8 cellular contexts compared by ENCODE assay signal in the genomic region with DNA sequence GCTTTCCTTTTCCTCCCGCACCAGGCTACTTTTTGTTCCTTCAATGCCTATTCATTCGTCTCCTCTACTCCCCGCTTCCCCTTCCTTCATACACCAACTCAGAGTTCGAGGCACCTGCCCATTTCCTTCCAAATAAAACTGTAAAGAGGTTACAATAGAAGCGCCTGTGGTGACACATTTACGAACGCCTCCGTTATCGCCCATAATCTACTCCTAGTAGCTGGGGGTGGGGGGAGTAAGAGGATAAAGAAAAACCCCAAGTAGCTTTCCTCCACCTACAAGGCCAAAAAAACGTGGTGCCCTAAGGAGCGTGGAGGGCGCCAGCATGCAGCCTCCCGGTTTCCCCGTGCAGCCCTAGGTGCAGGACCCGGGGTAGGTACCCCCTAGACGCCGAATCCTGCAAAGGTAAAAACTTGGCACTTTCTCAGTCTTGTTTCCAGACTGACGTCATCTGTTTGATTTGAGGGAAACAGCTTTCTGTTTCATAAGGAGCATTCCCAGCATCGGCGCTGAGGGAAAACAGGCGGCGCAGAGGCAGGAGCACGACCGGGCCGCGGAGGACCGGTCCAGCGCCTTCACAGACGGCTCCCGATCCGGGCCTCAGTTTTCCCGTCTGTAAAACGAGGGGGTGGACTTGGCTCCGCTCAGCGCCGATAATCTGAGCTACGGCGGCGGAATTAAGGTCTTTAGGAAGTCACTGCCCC. TPM values are rescaled to one million over a fixed set of nuclear protein-coding genes. Genes with fewer than 3 reads are reported as not detected.
DNase-seq lines count a peak whose midpoint lies in the region; ATAC-seq, FAIRE-seq and TF ChIP-seq lines count a peak whose summit lies in the region.

No MANE protein-coding gene starts in this region.

- no peaks in the 10 kb centered on the region for H3K27me3 Mint-ChIP-seq in T-cell

- peaks cover 1% of the 10 kb centered on the region; the same call in 1 of the 2 replicates for H3K36me3 ChIP-seq in BJ (ENCODE audit: control insufficient read depth, insufficient read depth, low read length)
- peaks cover 3% of the 10 kb centered on the region for H3K36me3 ChIP-seq in brain microvascular endothelial cell (replicated peaks)
- peaks cover 0 to 23% (median 9%) of the 10 kb centered on the region in 6 donors for H3K36me3 ChIP-seq in spleen

- CTCF ChIA-PET in BJ (lab: Yijun Ruan, JAX): interaction anchor here (0.6 to 13.5 kb wide), 8 partner anchors 11 to 481 kb away, joined by 3 to 219 read pairs (median 4); no protein-coding TSS in a partner anchor
- CTCF ChIA-PET in T-cell (lab: Charles Lee): interaction anchor here (0.5 to 3.1 kb wide), 11 partner anchors 10 to 966 kb away, joined by 3 to 45 read pairs (median 4); a partner anchor contains a TSS

- in situ Hi-C loops in brain microvascular endothelial cell (cut with HindIII; ENCODE audit: low pct_ligation_motif_present, low sequenced_read_pairs): no loop called here

- TF ChIP-seq POLR2A in spleen (IDR thresholded peaks at IDR 0.05) (peak in 1 of 3 donors; percentile 63), GM12892 (IDR thresholded peaks at IDR 0.05; ENCODE audit: low read depth, low read length) (no peak)

- ATAC-seq in T-cell (replicated peaks in 1 of 4): peak in 3 of 4 experiments; percentile 1 to 7 (median 3)

- peaks cover 19 to 39% (median 34%) of the 10 kb centered on the region in 3 donors for H3K4me1 Mint-ChIP-seq in T-cell

- no peaks in the 10 kb centered on the region for H3K9me3 Mint-ChIP-seq in T-cell

- H3K9me3 ChIP-seq in spleen: no peaks in the 10 kb centered on the region

- H3K4me1 ChIP-seq in spleen: peaks cover 9 to 65% (median 32%) of the 10 kb centered on the region in 6 donors

- peaks cover 8% of the 10 kb centered on the region for H3K36me3 Mint-ChIP-seq in T-cell

- peak overlapping the region; percentile 65 to 78 for H3K27ac Mint-ChIP-seq in T-cell

- DNase-seq in BJ (ENCODE audit: low read depth): no peak
- peak in 1 of 2 experiments; percentile 44 for DNase-seq in HL-60 (ENCODE audit: low read depth in 1 of 2, low spot score in 1 of 2)
- peak in 24 of 34 experiments; percentile 2 to 36 (median 20) for DNase-seq in T-cell
- DNase-seq in brain microvascular endothelial cell: peak; percentile 48
- peak; percentile 26 for DNase-seq in iPS-NIHi11 (ENCODE audit: low spot score)
- DNase-seq in spleen: peak; percentile 85
- DNase-seq in GM12892 (ENCODE audit: insufficient read length): no peak
- no peak for DNase-seq in OCI-M2 (lab: John Stamatoyannopoulos, UW; ENCODE audit: unreplicated experiment)

- H3K4me3 ChIP-seq in BJ (ENCODE audit: low read depth, low read length) (peak overlapping the region; percentile 83), HL-60 (replicated peaks; ENCODE audit: insufficient read depth, low read length) (peak overlapping the region; percentile 74), brain microvascular endothelial cell (ENCODE audit: low read depth, low read length) (peak overlapping the region; percentile 82), spleen (peak overlapping the region; percentile 78 to 98 (median 91))

- peak overlapping the region; percentile 78 to 92 (median 83) for H3K4me3 Mint-ChIP-seq in T-cell

- TF ChIP-seq CTCF in BJ (IDR thresholded peaks at IDR 0.05; ENCODE audit: insufficient read depth, low read depth, low read length) (no peak), HL-60 (IDR thresholded peaks at IDR 0.05; ENCODE audit: insufficient read depth, low read length) (no peak), brain microvascular endothelial cell (IDR thresholded peaks at IDR 0.05; ENCODE audit: low read depth, low read length, missing control alignments) (no peak), spleen (IDR thresholded peaks at IDR 0.05 in 8 of 11, conservative IDR thresholded peaks at IDR 0.05 in 3 of 11) (no peak)

- no peak for FAIRE-seq in GM12892 (lab: Jason Lieb, UNC)

- POLR2A ChIA-PET in BJ (lab: Charles Lee): interaction anchor here (0.6 to 0.7 kb wide), 2 partner anchors 100 to 174 kb away, joined by 4 to 22 read pairs; no protein-coding TSS in a partner anchor
- POLR2A ChIA-PET in T-cell (lab: Charles Lee): interaction anchor here (0.5 to 1.0 kb wide), 5 partner anchors 11 to 1989 kb away, joined by 4 to 8 read pairs (median 4); no protein-coding TSS in a partner anchor

- H3K27ac ChIP-seq in HL-60 (replicated peaks) (peak overlapping the region; percentile 69), brain microvascular endothelial cell (peak overlapping the region; percentile 50), spleen (peak overlapping the region in 7 of 8 donors; percentile 72 to 89 (median 77))

- H3K27me3 ChIP-seq in BJ (ENCODE audit: control insufficient read depth, insufficient read depth, low read length) (no peaks in the 10 kb centered on the region), HL-60 (ENCODE audit: insufficient read depth, poor library complexity, severe bottlenecking) (no peaks in the 10 kb centered on the region), brain microvascular endothelial cell (replicated peaks) (no peaks in the 10 kb centered on the region), spleen (replicated peaks in 1 of 7) (no peaks in the 10 kb centered on the region)

- intact Hi-C loops in spleen (cut with DNase I; ENCODE audit: low total_unique reads): no loop called here

- WGBS in spleen, 5 donors: 1 to 3% (median 2%) methylated on average over 24 to 39 of the region's 39 CpGs

RNA-seq across cellular contexts. Expression of a gene that starts 0.9 kb away (rescaled TPM):
- polyA plus RNA-seq in BJ (2011; rRNA removed) (49.8 and 110 TPM in 2 replicates), spleen (100 to 1,000 TPM; 120 to 133 (median 121) TPM)
- 24.5 and 25.1 TPM in 2 replicates for polyA minus RNA-seq in BJ (2011; rRNA and poly(A)+ RNA removed)
- total RNA-seq in T-cell (10 to 100 TPM; 56.7 to 78.4 (median 64.4) TPM), spleen (10 to 100 TPM; 54.8 to 83.3 (median 75.5) TPM)
- 364 TPM for polyA plus RNA-seq in GM12892 (2012; ENCODE audit: missing spikeins)

RNA-seq across cellular contexts. Expression of a gene that starts 51.5 kb away (rescaled TPM):
- polyA plus RNA-seq in BJ (2011; rRNA removed) (not detected in 2 replicates), spleen (under 1 TPM; under 0.01 to 0.15 (median 0.06) TPM)
- polyA minus RNA-seq in BJ (2011; rRNA and poly(A)+ RNA removed): not detected in 2 replicates
- total RNA-seq in T-cell (not detected), spleen (under 1 TPM in 5 of 7 donors, not detected in 2; 0.06 to 0.63 (median 0.09) TPM)
- not detected for polyA plus RNA-seq in GM12892 (2012; ENCODE audit: missing spikeins)

Comparison
In these comparisons a context has a peak if more than half of its experiments do, and no peak if none do; other contexts are left out.
1. DNase-seq: peak in T-cell (24 of 34), brain microvascular endothelial cell (single experiment), iPS-NIHi11 (single experiment) and spleen (single experiment); none in BJ (single experiment), GM12892 (single experiment) and OCI-M2 (single experiment).
2. Peak in every context shown above with its lines, with median percentiles within 50 percentile points of each other: H3K4me3 ChIP-seq and H3K27ac ChIP-seq.